In genomic region chr1:193058529-193059281, GRCh38 we compare ENCODE assay signal across 8 cellular contexts. TPM values are rescaled to one million over a fixed set of nuclear protein-coding genes. Genes with fewer than 3 reads are reported as not detected.
DNase-seq lines count a peak whose midpoint lies in the region; ATAC-seq lines count a peak whose summit lies in the region.

No MANE protein-coding gene starts in this region.

- DNase-seq in GF-D8 (lab: John Stamatoyannopoulos, UW) (peak; percentile 58), SW480 (ENCODE audit: low spot score) (peak; percentile 52), cerebellar nuclear complex (lab: John Stamatoyannopoulos, UW) (no peak)
- peak; percentile 50 for DNase-seq in Jurkat, Clone E6-1 (ENCODE audit: low read depth, low spot score)
- peak; percentile 31 to 53 for DNase-seq in stimulated activated CD4-positive, alpha-beta T cell treated with anti-CD3 and anti-CD28 coated beads, Interleukin-12 subunit alpha, Interleukin-12 subunit beta, amount 100 ng/mL, for 24 hours (ENCODE audit: low read depth in 2 of 2)

- H3K4me3 ChIP-seq in Jurkat, Clone E6-1 (ENCODE audit: low read length) = peak overlapping the region; percentile 99
- peak overlapping the region; percentile 98 for H3K4me3 ChIP-seq in iPS-15b (ENCODE audit: low read depth, low read length)

- peak overlapping the region; percentile 29 for H3K27ac ChIP-seq in adipose tissue (ENCODE audit: low read depth, low read length)

- no peaks in the 10 kb centered on the region for H3K27me3 ChIP-seq in iPS-15b (ENCODE audit: control insufficient read depth, insufficient read depth, low read length)

- H3K4me1 ChIP-seq in iPS-15b (ENCODE audit: control insufficient read depth, insufficient read depth, low read length) = peaks cover 3% of the 10 kb centered on the region

- WGBS in adipose tissue, 3 donors = 1% methylated on average over 37 of the region's 37 CpGs

- no peaks in the 10 kb centered on the region for H3K9me3 ChIP-seq in iPS-15b (ENCODE audit: control insufficient read depth, insufficient read depth, low read length)

- peaks cover 3% of the 10 kb centered on the region for H3K36me3 ChIP-seq in iPS-15b (ENCODE audit: control insufficient read depth, insufficient read depth, low read length)

- peak; percentile 44 for ATAC-seq in GM21576 (IDR thresholded peaks at IDR 0.05; ENCODE audit: unreplicated experiment)

- H3K9ac ChIP-seq in iPS-15b (ENCODE audit: low read depth, low read length) = peak overlapping the region; percentile 89

RNA-seq across cellular contexts. Expression of gene UCHL5, which starts 0.5 kb away (rescaled TPM):
- polyA plus RNA-seq in Jurkat, Clone E6-1 (2012; ENCODE audit: insufficient read depth, insufficient read length) = 64.3 TPM
- 10 to 100 TPM; 14.4 to 16.0 (median 15.0) TPM for polyA plus RNA-seq in adipose tissue

RNA-seq across cellular contexts. Expression of gene RO60, which starts 0.7 kb away (rescaled TPM):
- 10.7 TPM for polyA plus RNA-seq in Jurkat, Clone E6-1 (2012; ENCODE audit: insufficient read depth, insufficient read length)
- polyA plus RNA-seq in adipose tissue = 10 to 100 TPM in 2 of 3 donors, 1 to 10 TPM in 1; 4.6 to 12.5 (median 11.8) TPM

RNA-seq across cellular contexts. Expression of gene GLRX2, which starts 46.5 kb away (rescaled TPM):
- polyA plus RNA-seq in Jurkat, Clone E6-1 (2012; ENCODE audit: insufficient read depth, insufficient read length) = 15.1 TPM
- 10 to 100 TPM in 2 of 3 donors, 1 to 10 TPM in 1; 9.0 to 16.8 (median 15.9) TPM for polyA plus RNA-seq in adipose tissue

Comparison
In these comparisons a context has a peak if more than half of its experiments do, and no peak if none do; other contexts are left out.
1. DNase-seq: peak in GF-D8 (single experiment), Jurkat, Clone E6-1 (single experiment), SW480 (single experiment) and stimulated activated CD4-positive, alpha-beta T cell treated with anti-CD3 and anti-CD28 coated beads, Interleukin-12 subunit alpha, Interleukin-12 subunit beta, amount 100 ng/mL, for 24 hours (2 of 2); none in cerebellar nuclear complex (0 of 2).